ENCODE assay signal across 8 cellular contexts in the genomic region with DNA sequence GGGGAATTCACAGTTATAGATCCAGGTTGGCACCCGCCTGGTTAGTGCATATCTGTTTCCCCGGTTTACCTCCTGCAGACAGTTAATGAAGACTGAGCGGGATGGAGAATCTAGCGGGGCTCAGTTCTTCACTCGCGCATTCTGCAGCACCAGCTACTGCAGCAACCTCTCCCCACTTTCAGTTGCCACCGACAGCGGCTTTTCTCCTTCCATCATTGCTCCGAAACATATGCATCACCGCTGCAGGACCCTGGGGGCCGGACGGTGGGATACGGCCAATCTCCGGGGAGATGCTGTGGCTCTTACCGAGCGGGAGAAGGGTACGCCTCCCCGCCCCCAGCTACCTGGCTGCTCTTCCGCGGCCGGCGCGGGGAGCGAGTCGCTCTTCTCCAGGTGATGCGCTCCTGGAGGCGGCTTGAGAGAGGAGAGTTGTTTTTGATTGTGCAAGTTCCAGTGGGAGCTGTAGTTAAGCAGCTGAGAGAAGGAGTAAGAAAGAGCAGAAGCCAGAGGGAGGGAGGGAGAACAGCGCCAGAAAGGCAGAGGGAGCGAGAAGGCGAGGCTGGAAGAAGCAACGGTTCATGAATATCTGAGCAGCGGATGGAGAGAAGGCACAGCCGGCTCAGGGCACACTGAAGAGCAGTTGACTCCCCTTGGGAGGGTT. TPM values are rescaled to one million over a fixed set of nuclear protein-coding genes. Genes with fewer than 3 reads are reported as not detected.
A peak's percentile ranks its signal among the peaks of the same experiment; 100 is the strongest.
DNase-seq lines count a peak whose midpoint lies in the region; ATAC-seq and TF ChIP-seq lines count a peak whose summit lies in the region.

A gene (minus strand): TSS at position 642 of the 661 bp plus-strand sequence. CDS start 652 bp downstream, outside the sequence.

- H3T11ph ChIP-seq in H9 (ENCODE audit: low read length), result no peak within 1 kb of the TSS

- no peak for TF ChIP-seq CTCF in AG04449 (IDR thresholded peaks at IDR 0.05; ENCODE audit: insufficient read depth, low read length, missing control alignments)
- peak; percentile 27; the same call in 1 of the 3 replicates for TF ChIP-seq CTCF in H9 (conservative IDR thresholded peaks at IDR 0.05)
- TF ChIP-seq CTCF in sigmoid colon (IDR thresholded peaks at IDR 0.05), result no peak

- no peak within 1 kb of the TSS for H2BK120ac ChIP-seq in H9 (ENCODE audit: low read depth, low read length, poor library complexity, severe bottlenecking)

- peak within 1 kb of the TSS; percentile 64 to 89 for H3K4me3 Mint-ChIP-seq in H9
- H3K4me3 Mint-ChIP-seq in immature natural killer cell, result peak within 1 kb of the TSS; percentile 42 to 76 (median 63)

- H3K18ac ChIP-seq in H9 (ENCODE audit: insufficient read length, low read depth, low read length), result no peak within 1 kb of the TSS

- H3K27me3 Mint-ChIP-seq in H9 (ENCODE audit: low read depth) (peaks cover 40% of the 10 kb centered on the region), immature natural killer cell (ENCODE audit: low read depth in 3 of 3) (peaks cover 12 to 15% (median 15%) of the 10 kb centered on the region in 3 donors)

- no peaks in the 10 kb centered on the region for H3K36me3 Mint-ChIP-seq in H9 (ENCODE audit: insufficient read depth in 1 of 3, low read depth in 3 of 3)
- no peaks in the 10 kb centered on the region for H3K36me3 Mint-ChIP-seq in immature natural killer cell

- POLR2A ChIA-PET in AG04449 (lab: Yijun Ruan, JAX), result no interaction called here

- H3K27ac ChIP-seq in H9 (ENCODE audit: insufficient read length, low read depth, low read length) (no peak within 1 kb of the TSS), sigmoid colon (no peak within 1 kb of the TSS)

- CTCF ChIA-PET in AG04449 (lab: Yijun Ruan, JAX), result interaction anchor here (0.8 to 1.7 kb wide), 6 partner anchors 10 to 194 kb away, joined by 3 to 6 read pairs (median 4); no protein-coding TSS in a partner anchor

- H3K27me3 ChIP-seq in H9 (ENCODE audit: insufficient read depth, low read length) (no peaks in the 10 kb centered on the region), sigmoid colon (peaks cover 0 to 32% (median 4%) of the 10 kb centered on the region in 3 donors)

- H3K9ac ChIP-seq in H9 (ENCODE audit: extremely low read depth, insufficient read length, low read length), result no peak within 1 kb of the TSS

- peak within 1 kb of the TSS; percentile 78 for H3K4me2 ChIP-seq in H9 (ENCODE audit: insufficient read depth, insufficient read length, low read length)

- H3K4me1 ChIP-seq in H9 (ENCODE audit: insufficient read depth, low read length) (0 out of 2 replicates have a peak, but pooled peaks cover 2% of the 10 kb centered on the region), sigmoid colon (peaks cover 0 to 12% (median 3%) of the 10 kb centered on the region in 4 donors)

- H4K20me1 ChIP-seq in H9 (ENCODE audit: control insufficient read depth, insufficient read depth, insufficient read length), result no peaks in the 10 kb centered on the region

- no peak for DNase-seq in AG04449 (ENCODE audit: low read depth, low spot score)
- DNase-seq in H9, result peak; percentile 65
- DNase-seq in cerebellar cortex (ENCODE audit: low spot score), result peak; percentile 82
- DNase-seq in immature natural killer cell, result no peak
- no peak for DNase-seq in sigmoid colon

- TF ChIP-seq POLR2A in sigmoid colon (IDR thresholded peaks at IDR 0.05), result no peak

- no peak within 1 kb of the TSS for H2BK20ac ChIP-seq in H9 (ENCODE audit: low read depth, low read length, poor library complexity, severe bottlenecking)

- H3K27ac Mint-ChIP-seq in H9 (peak within 1 kb of the TSS in 2 of 3 experiments; percentile 72 to 80; a peak in 5 of 7 replicates), immature natural killer cell (no peak within 1 kb of the TSS)

- no peaks in the 10 kb centered on the region for H3K9me3 Mint-ChIP-seq in H9
- H3K9me3 Mint-ChIP-seq in immature natural killer cell, result peaks cover 0 to 9% (median 0%) of the 10 kb centered on the region in 6 donors

- H2AK5ac ChIP-seq in H9 (ENCODE audit: insufficient read length, low read length), result no peak within 1 kb of the TSS

- H3K4me1 Mint-ChIP-seq in H9, result peaks cover 44 to 50% of the 10 kb centered on the region in 2 experiments
- H3K4me1 Mint-ChIP-seq in immature natural killer cell, result peaks cover 10 to 13% of the 10 kb centered on the region in 2 donors

- H4K91ac ChIP-seq in H9 (ENCODE audit: insufficient read length, low read depth, low read length), result no peak within 1 kb of the TSS

- no peak within 1 kb of the TSS for H3K14ac ChIP-seq in H9 (ENCODE audit: insufficient read depth, low read length)

- no peak within 1 kb of the TSS for H2BK12ac ChIP-seq in H9 (ENCODE audit: insufficient read length, low read depth, low read length)

- H4K5ac ChIP-seq in H9 (ENCODE audit: insufficient read length, low read depth, low read length), result no peak within 1 kb of the TSS

- no peaks in the 10 kb centered on the region for H3K9me3 ChIP-seq in H9 (ENCODE audit: control insufficient read depth, low read depth, low read length)
- H3K9me3 ChIP-seq in sigmoid colon, result no peaks in the 10 kb centered on the region

- no peak within 1 kb of the TSS for H2AFZ ChIP-seq in H9 (ENCODE audit: low read length)

- no peak for TF ChIP-seq EP300 in sigmoid colon (IDR thresholded peaks at IDR 0.05)

- H3K79me1 ChIP-seq in H9 (ENCODE audit: insufficient read depth, low read depth, low read length, poor library complexity, severe bottlenecking), result no peaks in the 10 kb centered on the region

- H4K8ac ChIP-seq in H9 (replicated peaks; ENCODE audit: insufficient read length, low read depth, low read length), result no peak within 1 kb of the TSS

- H3K79me2 ChIP-seq in H9 (ENCODE audit: insufficient read depth, low read length), result no peaks in the 10 kb centered on the region

- H3K4me3 ChIP-seq in AG04449 (ENCODE audit: low read depth, low read length), result peak within 1 kb of the TSS; percentile 69
- peak within 1 kb of the TSS; percentile 10 to 45 (median 32) for H3K4me3 ChIP-seq in sigmoid colon

- H3K36me3 ChIP-seq in sigmoid colon, result no peaks in the 10 kb centered on the region

- intact Hi-C loops in T-helper 2 cell treated with Interferon-gamma antibody and Interleukin-4, amounts not matched to agents 100 ng/mL and 5 ng/mL, for 36 hours (cut with micrococcal nuclease), result loop anchor here (10.0 kb wide), 1 partner anchor 143 kb away; no protein-coding TSS in a partner anchor
- intact Hi-C loops in sigmoid colon (cut with DNase I), result no loop called here

- ATAC-seq in GM21737 (IDR thresholded peaks at IDR 0.05; ENCODE audit: unreplicated experiment), result no peak
- no peak for ATAC-seq in GM18519 (IDR thresholded peaks at IDR 0.05; ENCODE audit: low FRiP score, unreplicated experiment)

- H2BK15ac ChIP-seq in H9 (ENCODE audit: low read depth, low read length), result no peak within 1 kb of the TSS

- no peak within 1 kb of the TSS for H3K56ac ChIP-seq in H9 (ENCODE audit: insufficient read length, low read depth, low read length)

- no peak within 1 kb of the TSS for H3K23ac ChIP-seq in H9 (ENCODE audit: insufficient read length, low read depth, low read length)

- no CpG with 5 or more reads among the region's 33 CpGs for WGBS in H9 (ENCODE audit: extremely low coverage, insufficient read length, low lambda C conversion rate)
- 3 to 10% methylated on average over 33 of the region's 33 CpGs for WGBS in sigmoid colon, 2 donors

- peaks cover 10% of the 10 kb centered on the region for H3K23me2 ChIP-seq in H9 (ENCODE audit: insufficient read length, low read depth, low read length, poor library complexity, severe bottlenecking)

- H3K4ac ChIP-seq in H9 (ENCODE audit: low read depth, low read length), result no peak within 1 kb of the TSS

- no peak within 1 kb of the TSS for H2BK5ac ChIP-seq in H9 (ENCODE audit: insufficient read length, low read length)

RNA-seq across cellular contexts. Expression of the gene that starts here (rescaled TPM):
- total RNA-seq in H9 (2021) (7.8 and 8.2 TPM in 2 replicates), sigmoid colon (10 to 100 TPM; 17.2 to 35.2 (median 24.1) TPM)
- 9.7 and 15.6 TPM in 2 replicates for total RNA-seq in T-helper 2 cell treated with Interferon-gamma antibody and Interleukin-4, amounts not matched to agents 100 ng/mL and 5 ng/mL, for 36 hours
- polyA plus RNA-seq in immature natural killer cell (1 to 10 TPM; 1.2 to 4.3 (median 3.8) TPM), sigmoid colon (100 to 1,000 TPM in 2 of 3 donors, 10 to 100 TPM in 1; 57.1 to 352 (median 214) TPM)

Comparison
In these comparisons a context has a peak if more than half of its experiments do, and no peak if none do; other contexts are left out.
1. RNA of the gene that starts here (polyA plus RNA-seq): 57.1 to 352 TPM in sigmoid colon; 1.2 to 4.3 TPM in immature natural killer cell; every median in the first group is over 10 times any median in the second.
2. DNase-seq: peak in H9 (single experiment) and cerebellar cortex (single experiment); none in AG04449 (single experiment), immature natural killer cell (0 of 3) and sigmoid colon (single experiment).
3. H3K27ac Mint-ChIP-seq: peak in H9 (2 of 3); none in immature natural killer cell (0 of 6).